In the genomic region with DNA sequence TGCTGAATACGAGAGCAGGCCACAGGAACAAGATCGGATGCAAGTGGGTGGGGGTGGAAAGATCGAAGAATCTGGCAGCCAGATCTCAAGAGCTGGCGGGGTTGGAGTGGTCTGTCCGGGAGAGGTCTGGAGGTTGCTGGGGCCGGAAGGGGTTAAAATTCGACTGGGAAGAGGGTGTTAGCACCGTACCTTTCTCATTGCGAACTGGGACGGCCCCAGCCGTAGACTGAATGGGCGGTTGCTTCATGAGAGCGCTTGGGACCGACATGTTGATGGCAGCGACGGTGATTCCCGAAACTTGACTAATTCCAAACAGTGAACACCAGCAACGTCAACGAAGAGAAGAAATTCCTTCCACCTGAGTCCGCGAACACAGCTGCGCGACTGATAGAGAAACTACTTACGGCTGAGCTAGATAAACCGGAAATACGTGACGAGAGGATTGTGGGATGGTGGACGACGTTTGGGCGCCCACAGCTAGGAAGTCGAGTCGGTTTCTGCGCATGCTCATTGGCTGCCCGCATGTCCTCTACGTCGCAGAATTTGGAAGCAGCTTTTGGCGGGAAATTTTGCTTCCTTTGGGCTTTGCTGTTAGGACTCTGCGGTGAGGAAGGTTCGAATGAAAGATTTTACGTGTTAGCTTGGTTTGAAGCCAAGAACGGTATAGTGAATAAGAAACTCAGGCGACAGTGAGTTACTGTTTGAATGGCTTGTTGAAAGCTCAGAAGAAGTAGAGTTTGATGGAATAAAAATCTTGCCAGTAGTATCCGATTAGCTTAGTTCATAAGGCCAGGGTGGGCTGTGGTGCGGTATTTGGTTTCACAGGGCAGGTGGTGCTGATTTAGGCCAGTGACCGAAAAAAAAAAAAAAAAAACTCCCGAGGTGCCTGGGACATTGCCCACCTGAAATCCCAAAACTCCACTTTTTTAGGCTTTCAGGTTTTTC, we compare ENCODE assay signal across 8 cellular contexts. TPM values are rescaled to one million over a fixed set of nuclear protein-coding genes. Genes with fewer than 3 reads are reported as not detected.
DNase-seq lines count a peak whose midpoint lies in the region; ATAC-seq and TF ChIP-seq lines count a peak whose summit lies in the region.

Gene MFAP1 (minus strand): TSS at position 389 of the 945 bp plus-strand sequence. CDS start 121 bp downstream, at position 268.

- peak within 1 kb of the TSS; percentile 99 for H3K27ac Mint-ChIP-seq in dendritic cell treated with granulocyte-macrophage colony-stimulating factor and Interleukin-4, amounts not matched to agents 40 ng/mL and 50 ng/mL, for 4 days

- DNase-seq in BE2C, result peak; percentile 92
- peak; percentile 93 for DNase-seq in NCI-H748 treated with DMSO at 0.1 percent for 48 hours (lab: John Stamatoyannopoulos, UW)
- DNase-seq in activated CD4-positive, alpha-beta T cell treated with anti-CD3 and anti-CD28 coated beads, Interleukin-2, amount 50 U/mL, for 24 hours (ENCODE audit: low read depth in 1 of 2, low spot score in 1 of 2), result peak; percentile 70 to 95
- peak; percentile 97 for DNase-seq in left lobe of liver (ENCODE audit: low spot score)
- peak; percentile 89 for DNase-seq in stimulated activated CD4-positive, alpha-beta T cell treated with anti-CD3 and anti-CD28 coated beads, Interleukin-2, amount 100 ng/mL, for 4 hours (ENCODE audit: low read depth)

- peaks cover 23% of the 10 kb centered on the region for H3K36me3 Mint-ChIP-seq in dendritic cell treated with granulocyte-macrophage colony-stimulating factor and Interleukin-4, amounts not matched to agents 40 ng/mL and 50 ng/mL, for 4 days (ENCODE audit: low read depth)

- H3K27me3 ChIP-seq in BE2C, result no peaks in the 10 kb centered on the region

- H3K4me1 ChIP-seq in BE2C, result no peaks in the 10 kb centered on the region; the same call in 1 of the 2 replicates

- no peaks in the 10 kb centered on the region for H3K9me3 ChIP-seq in BE2C

- intact Hi-C loops in dendritic cell treated with granulocyte-macrophage colony-stimulating factor and Interleukin-4, amounts not matched to agents 40 ng/mL and 50 ng/mL, for 4 days (cut with micrococcal nuclease), result loop anchor here (10.0 kb wide), 1 partner anchor 50 kb away; the partner anchor contains the start of gene ELL3

- no peaks in the 10 kb centered on the region for H3K9me3 Mint-ChIP-seq in dendritic cell treated with granulocyte-macrophage colony-stimulating factor and Interleukin-4, amounts not matched to agents 40 ng/mL and 50 ng/mL, for 4 days

- ATAC-seq in GM19324 (IDR thresholded peaks at IDR 0.05; ENCODE audit: low FRiP score, unreplicated experiment) (peak; percentile 78), HG03558 (IDR thresholded peaks at IDR 0.05; ENCODE audit: extremely low read depth, unreplicated experiment) (peak; percentile 48), left lobe of liver (peak; percentile 95)

- H3K36me3 ChIP-seq in BE2C, result peaks cover 5% of the 10 kb centered on the region; the same call in 1 of the 2 replicates

- H3K27me3 Mint-ChIP-seq in dendritic cell treated with granulocyte-macrophage colony-stimulating factor and Interleukin-4, amounts not matched to agents 40 ng/mL and 50 ng/mL, for 4 days, result no peaks in the 10 kb centered on the region

- H3K4me3 Mint-ChIP-seq in dendritic cell treated with granulocyte-macrophage colony-stimulating factor and Interleukin-4, amounts not matched to agents 40 ng/mL and 50 ng/mL, for 4 days, result peak within 1 kb of the TSS; percentile 98

- H3K4me3 ChIP-seq in BE2C (ENCODE audit: low read depth, low read length), result peak within 1 kb of the TSS; percentile 89

- H3K4me1 Mint-ChIP-seq in dendritic cell treated with granulocyte-macrophage colony-stimulating factor and Interleukin-4, amounts not matched to agents 40 ng/mL and 50 ng/mL, for 4 days (ENCODE audit: low read depth), result peaks cover 56% of the 10 kb centered on the region

- TF ChIP-seq CTCF in BE2C (IDR thresholded peaks at IDR 0.05; ENCODE audit: low read depth, low read length), result no peak

RNA-seq across cellular contexts. Expression of gene MFAP1, which starts in this region (rescaled TPM):
- 53.7 TPM for polyA plus RNA-seq in BE2C (2012; ENCODE audit: insufficient read depth, insufficient read length, low read depth)
- 7.0 TPM for total RNA-seq in left lobe of liver

Comparison
In these comparisons a context has a peak if more than half of its experiments do, and no peak if none do; other contexts are left out.
1. Peak in every context shown above with its lines: DNase-seq, ATAC-seq and H3K4me3 ChIP-seq.